Comparison of ENCODE assay signal across 8 cellular contexts in genomic region chr11:119334173-119334930, GRCh38. TPM values are rescaled to one million over a fixed set of nuclear protein-coding genes. Genes with fewer than 3 reads are reported as not detected.
DNase-seq lines count a peak whose midpoint lies in the region; ATAC-seq and TF ChIP-seq lines count a peak whose summit lies in the region.

Gene RNF26, plus strand, starts transcription at chr11:119334527. Its CDS starts 596 bp downstream, at chr11:119335123.

- CTCF ChIA-PET in AG04450 (lab: Charles Lee) = interaction anchor here (0.6 to 6.3 kb wide), 3 partner anchors 12 to 128 kb away, joined by 5 to 55 read pairs (median 7); partner anchors contain the start of gene CBL
- CTCF ChIA-PET in activated B cell treated with CpG ODN at 0.5 μM for 24 hours (lab: Charles Lee) = interaction anchor here (2.2 kb wide), 1 partner anchor 11 kb away, joined by 12 read pairs; no protein-coding TSS in a partner anchor

- no peaks in the 10 kb centered on the region for H3K27me3 ChIP-seq in AG04450 (ENCODE audit: control insufficient read depth, insufficient read depth, low read length)

- H3K4me3 ChIP-seq in AG04450 (ENCODE audit: low read depth, low read length) = peak within 1 kb of the TSS; percentile 94

- no peak for TF ChIP-seq CTCF in AG04450 (IDR thresholded peaks at IDR 0.05; ENCODE audit: low read depth, low read length)
- TF ChIP-seq CTCF in activated B cell treated with CpG ODN at 0.5 μM for 24 hours (IDR thresholded peaks at IDR 0.05) = no peak

- H3K9me3 ChIP-seq in AG04450 (ENCODE audit: control insufficient read depth, insufficient read depth, low read length) = no peaks in the 10 kb centered on the region; the same call in 1 of the 2 replicates

- H3K27ac Mint-ChIP-seq in activated B cell treated with CpG ODN at 0.5 μM for 24 hours (peak within 1 kb of the TSS; percentile 93), immature natural killer cell (peak within 1 kb of the TSS; percentile 93 to 99 (median 97))

- intact Hi-C loops in activated B cell treated with CpG ODN at 0.5 μM for 24 hours (cut with micrococcal nuclease) = loop anchor here (1.0 kb wide), 4 partner anchors 11 to 213 kb away; partner anchors contain the start of genes HINFP and USP2

- H3K4me1 Mint-ChIP-seq in activated B cell treated with CpG ODN at 0.5 μM for 24 hours = peaks cover 31% of the 10 kb centered on the region
- H3K4me1 Mint-ChIP-seq in immature natural killer cell = peaks cover 29 to 33% of the 10 kb centered on the region in 2 donors

- peak within 1 kb of the TSS; percentile 57 for H3K27ac ChIP-seq in AG04450 (ENCODE audit: low read depth, low read length)
- peak within 1 kb of the TSS; percentile 67 for H3K27ac ChIP-seq in caudate nucleus (ENCODE audit: low read depth, low read length)

- peak; percentile 93 for ATAC-seq in GM18909 (IDR thresholded peaks at IDR 0.05; ENCODE audit: poor library complexity, unreplicated experiment)
- peak; percentile 91 for ATAC-seq in HG03175 (IDR thresholded peaks at IDR 0.05; ENCODE audit: unreplicated experiment)
- peak; percentile 97 for ATAC-seq in activated B cell treated with CpG ODN at 0.5 μM for 24 hours (ENCODE audit: low read depth)

- H3K9me3 Mint-ChIP-seq in activated B cell treated with CpG ODN at 0.5 μM for 24 hours (no peaks in the 10 kb centered on the region), immature natural killer cell (no peaks in the 10 kb centered on the region)

- POLR2A ChIA-PET in AG04450 (lab: Yijun Ruan, JAX) (interaction anchor here (1.3 kb wide), 2 partner anchors 13 to 18 kb away, joined by 3 to 5 read pairs; partner anchors contain the start of gene MCAM), activated B cell treated with CpG ODN at 0.5 μM for 24 hours (lab: Charles Lee) (interaction anchor here (0.5 to 1.4 kb wide), 5 partner anchors 13 to 762 kb away, joined by 3 to 10 read pairs (median 4); partner anchors contain the start of genes ARCN1 and NLRX1)

- DNase-seq in AG04450 (ENCODE audit: low read depth, low spot score) = peak; percentile 93
- DNase-seq in NCI-H226 = peak; percentile 93
- peak; percentile 87 for DNase-seq in activated B cell treated with CpG ODN at 0.5 μM for 24 hours
- peak; percentile 52 to 99 (median 94) for DNase-seq in caudate nucleus (lab: John Stamatoyannopoulos, UW)
- DNase-seq in immature natural killer cell = peak; percentile 93 to 95 (median 94)
- DNase-seq in smooth muscle cell of the brain vasculature (ENCODE audit: low read depth, low spot score) = peak; percentile 93

- H3K4me3 Mint-ChIP-seq in activated B cell treated with CpG ODN at 0.5 μM for 24 hours (peak within 1 kb of the TSS; percentile 99), immature natural killer cell (peak within 1 kb of the TSS; percentile 94 to 100 (median 95))

- H3K27me3 Mint-ChIP-seq in activated B cell treated with CpG ODN at 0.5 μM for 24 hours = peaks cover 9% of the 10 kb centered on the region
- peaks cover 7 to 17% (median 11%) of the 10 kb centered on the region in 3 donors for H3K27me3 Mint-ChIP-seq in immature natural killer cell (ENCODE audit: low read depth in 3 of 3)

- H3K36me3 Mint-ChIP-seq in activated B cell treated with CpG ODN at 0.5 μM for 24 hours (ENCODE audit: low read depth) (peaks cover 15% of the 10 kb centered on the region), immature natural killer cell (peaks cover 0 to 5% (median 0%) of the 10 kb centered on the region in 3 donors)

RNA-seq across cellular contexts. Expression of gene RNF26, which starts in this region (rescaled TPM):
- polyA plus RNA-seq in AG04450 (2011; rRNA removed) = 27.1 and 35.3 TPM in 2 replicates
- polyA minus RNA-seq in AG04450 (2011; rRNA and poly(A)+ RNA removed) = 38.4 and 59.5 TPM in 2 replicates
- 20.1 and 21.2 TPM in 2 replicates for total RNA-seq in activated B cell treated with CpG ODN at 0.5 μM for 24 hours
- polyA plus RNA-seq in immature natural killer cell = 10 to 100 TPM; 21.9 to 42.2 (median 33.5) TPM

Comparison
In these comparisons a context has a peak if more than half of its experiments do, and no peak if none do; other contexts are left out.
1. Peak in every context shown above with its lines: DNase-seq, ATAC-seq, H3K4me3 ChIP-seq and H3K27ac ChIP-seq.